ENCODE assay signal across 8 cellular contexts in genomic region chr9:97923529-97924108, GRCh38. TPM values are rescaled to one million over a fixed set of nuclear protein-coding genes. Genes with fewer than 3 reads are reported as not detected.
DNase-seq lines count a peak whose midpoint lies in the region; ATAC-seq and TF ChIP-seq lines count a peak whose summit lies in the region.

No MANE protein-coding gene starts in this region.

- H3K9me2 ChIP-seq in OCI-LY1 (ENCODE audit: low read depth, low read length) = no peaks in the 10 kb centered on the region

- TF ChIP-seq CTCF in OCI-LY1 (IDR thresholded peaks at IDR 0.05; ENCODE audit: low read length) = peak; percentile 90
- peak; percentile 76 to 87 (median 78) for TF ChIP-seq CTCF in esophagus muscularis mucosa (IDR thresholded peaks at IDR 0.05)
- peak; percentile 74 to 91 (median 81) for TF ChIP-seq CTCF in nephron (IDR thresholded peaks at IDR 0.05; ENCODE audit: unreplicated experiment in 3 of 3)
- TF ChIP-seq CTCF in stomach (IDR thresholded peaks at IDR 0.05) = peak in 5 of 7 experiments; percentile 58 to 87 (median 76)

- ATAC-seq in GM18517 (IDR thresholded peaks at IDR 0.05; ENCODE audit: unreplicated experiment) = peak; percentile 47

- H3K4me2 ChIP-seq in OCI-LY1 (ENCODE audit: low read length) = peak overlapping the region; percentile 98

- TF ChIP-seq EP300 in Ishikawa (IDR thresholded peaks at IDR 0.05; ENCODE audit: borderline replicate concordance) (no peak), esophagus muscularis mucosa (IDR thresholded peaks at IDR 0.05) (no peak), stomach (IDR thresholded peaks at IDR 0.05) (no peak)

- no peaks in the 10 kb centered on the region for H3K79me2 ChIP-seq in OCI-LY1 (ENCODE audit: insufficient read depth, low read length)

- H3K36me3 Mint-ChIP-seq in nephron (ENCODE audit: low read depth) = peaks cover 3% of the 10 kb centered on the region

- whole genome bisulfite sequencing in esophagus muscularis mucosa = 0% methylated on average over 8 of the region's 8 CpGs
- WGBS in stomach, 5 donors = 0 to 1% (median 0%) methylated on average over 8 of the region's 8 CpGs

- peak overlapping the region; percentile 54 to 76 (median 73) for H3K4me3 Mint-ChIP-seq in nephron

- H3K9ac ChIP-seq in OCI-LY1 (ENCODE audit: low read length) = peak overlapping the region; percentile 28; the same call in 1 of the 2 replicates

- TF ChIP-seq RAD21 in Ishikawa (IDR thresholded peaks at IDR 0.05; ENCODE audit: low read depth) = peak; percentile 60

- H3K9me3 ChIP-seq in OCI-LY1 (ENCODE audit: low read length) = no peaks in the 10 kb centered on the region
- no peaks in the 10 kb centered on the region for H3K9me3 ChIP-seq in esophagus muscularis mucosa
- no peaks in the 10 kb centered on the region for H3K9me3 ChIP-seq in stomach

- H3K9me3 Mint-ChIP-seq in nephron = no peaks in the 10 kb centered on the region

- peak overlapping the region; percentile 64 to 94 (median 93) for H3K27ac Mint-ChIP-seq in nephron

- peak; percentile 77 for DNase-seq in ACHN
- peak; percentile 54 for DNase-seq in activated T-cell treated with anti-CD3 and anti-CD28 coated beads for 48 hours (ENCODE audit: low read depth)
- DNase-seq in esophagus muscularis mucosa (ENCODE audit: extremely low spot score) = peak; percentile 94
- DNase-seq in stomach = peak; percentile 79

- H3K36me3 ChIP-seq in OCI-LY1 (ENCODE audit: insufficient read depth, low read length) (no peaks in the 10 kb centered on the region), esophagus muscularis mucosa (no peaks in the 10 kb centered on the region), stomach (no peaks in the 10 kb centered on the region)

- peaks cover 39% of the 10 kb centered on the region for H3K27me3 Mint-ChIP-seq in nephron (ENCODE audit: low read depth)

- H3K4me1 ChIP-seq in OCI-LY1 (ENCODE audit: insufficient read depth, low read length, severe bottlenecking) = peaks cover 47% of the 10 kb centered on the region
- peaks cover 16 to 47% (median 27%) of the 10 kb centered on the region in 4 donors for H3K4me1 ChIP-seq in esophagus muscularis mucosa
- peaks cover 6 to 48% (median 38%) of the 10 kb centered on the region in 4 donors for H3K4me1 ChIP-seq in stomach

- H2AFZ ChIP-seq in OCI-LY1 (ENCODE audit: low read length) = peak overlapping the region; percentile 12; the same call in 1 of the 2 replicates

- intact Hi-C loops in esophagus muscularis mucosa (cut with DNase I) = loop anchor here (1.0 to 10.0 kb wide), 4 partner anchors 61 to 871 kb away; partner anchors contain the start of gene ANKS6
- intact Hi-C loops in stomach (cut with DNase I; ENCODE audit: low total_unique reads) = no loop called here

- TF ChIP-seq POLR2A in esophagus muscularis mucosa (IDR thresholded peaks at IDR 0.05; ENCODE audit: low read depth) (no peak), stomach (IDR thresholded peaks at IDR 0.05) (no peak)

- peak overlapping the region; percentile 66 for H3K4me3 ChIP-seq in OCI-LY1 (ENCODE audit: low read depth, low read length, poor library complexity, severe bottlenecking)
- peak overlapping the region; percentile 31 to 81 (median 70) for H3K4me3 ChIP-seq in esophagus muscularis mucosa
- peak overlapping the region in 3 of 4 donors; percentile 32 to 63 (median 49) for H3K4me3 ChIP-seq in stomach

- peaks cover 6% of the 10 kb centered on the region for H3K4me1 Mint-ChIP-seq in nephron

- H3K27me3 ChIP-seq in OCI-LY1 (ENCODE audit: insufficient read depth, low read length) = no peaks in the 10 kb centered on the region
- H3K27me3 ChIP-seq in esophagus muscularis mucosa = peaks cover 0 to 14% (median 0%) of the 10 kb centered on the region in 4 donors
- H3K27me3 ChIP-seq in stomach = peaks cover 0 to 21% (median 0%) of the 10 kb centered on the region in 3 donors

- H3K27ac ChIP-seq in OCI-LY1 (ENCODE audit: low read depth, low read length, poor library complexity, severe bottlenecking) = peak overlapping the region; percentile 92
- H3K27ac ChIP-seq in esophagus muscularis mucosa (replicated peaks in 1 of 4) = peak overlapping the region; percentile 95 to 99 (median 96)
- H3K27ac ChIP-seq in stomach = peak overlapping the region in 4 of 5 donors; percentile 97 to 99 (median 99)

- no peaks in the 10 kb centered on the region for H4K20me1 ChIP-seq in OCI-LY1 (ENCODE audit: insufficient read depth, low read length)

- in situ Hi-C loops in ACHN (cut with HindIII; ENCODE audit: low pct_ligation_motif_present, low pct_unique_long_range_greater_than_20kb, low sequenced_read_pairs) = no loop called here

- H3F3A ChIP-seq in OCI-LY1 (ENCODE audit: insufficient read depth, low read length) = no peaks in the 10 kb centered on the region

TF ChIP-seq in Ishikawa, 13 proteins besides CTCF, POLR2A, EP300 and RAD21:
- TF ChIP-seq ZBTB7A (IDR thresholded peaks at IDR 0.05; ENCODE audit: low read depth) (no peak), MAX (IDR thresholded peaks at IDR 0.05) (peak; percentile 26; the same call in 1 of the 2 replicates)
TF ChIP-seq in Ishikawa: peak in this region for 1.

RNA-seq across cellular contexts. Expression of gene TRMO, which starts 1.3 kb away (rescaled TPM):
- total RNA-seq in esophagus muscularis mucosa (10 to 100 TPM; 16.6 to 22.7 (median 18.8) TPM), stomach (10 to 100 TPM in 3 of 5 donors, 1 to 10 TPM in 2; 2.9 to 98.2 (median 29.0) TPM)
- polyA plus RNA-seq in stomach = 10 to 100 TPM in 1 of 3 donors, 1 to 10 TPM in 2; 7.4 to 10.8 (median 9.9) TPM

RNA-seq across cellular contexts. Expression of gene HEMGN, which starts 14.4 kb away (rescaled TPM):
- 1 to 10 TPM in 1 of 4 donors, not detected in 3; 1.2 TPM for total RNA-seq in esophagus muscularis mucosa
- total RNA-seq in stomach = 1 to 10 TPM in 1 of 5 donors, not detected in 4; 1.8 TPM
- polyA plus RNA-seq in stomach = not detected

RNA-seq across cellular contexts. Expression of gene ANP32B, which starts 59.5 kb away (rescaled TPM):
- total RNA-seq in esophagus muscularis mucosa (10 to 100 TPM; 30.2 to 52.7 (median 39.9) TPM), stomach (100 to 1,000 TPM in 1 of 5 donors, 10 to 100 TPM in 3, 1 to 10 TPM in 1; 8.2 to 149 (median 35.3) TPM)
- polyA plus RNA-seq in stomach = 100 to 1,000 TPM; 149 to 267 (median 169) TPM

Comparison
In these comparisons a context has a peak if more than half of its experiments do, and no peak if none do; other contexts are left out.
1. Peak in every context shown above with its lines: DNase-seq, ATAC-seq, H3K4me3 ChIP-seq and H3K27ac ChIP-seq.